ENCODE assay signal across 14 cellular contexts in the genomic region with DNA sequence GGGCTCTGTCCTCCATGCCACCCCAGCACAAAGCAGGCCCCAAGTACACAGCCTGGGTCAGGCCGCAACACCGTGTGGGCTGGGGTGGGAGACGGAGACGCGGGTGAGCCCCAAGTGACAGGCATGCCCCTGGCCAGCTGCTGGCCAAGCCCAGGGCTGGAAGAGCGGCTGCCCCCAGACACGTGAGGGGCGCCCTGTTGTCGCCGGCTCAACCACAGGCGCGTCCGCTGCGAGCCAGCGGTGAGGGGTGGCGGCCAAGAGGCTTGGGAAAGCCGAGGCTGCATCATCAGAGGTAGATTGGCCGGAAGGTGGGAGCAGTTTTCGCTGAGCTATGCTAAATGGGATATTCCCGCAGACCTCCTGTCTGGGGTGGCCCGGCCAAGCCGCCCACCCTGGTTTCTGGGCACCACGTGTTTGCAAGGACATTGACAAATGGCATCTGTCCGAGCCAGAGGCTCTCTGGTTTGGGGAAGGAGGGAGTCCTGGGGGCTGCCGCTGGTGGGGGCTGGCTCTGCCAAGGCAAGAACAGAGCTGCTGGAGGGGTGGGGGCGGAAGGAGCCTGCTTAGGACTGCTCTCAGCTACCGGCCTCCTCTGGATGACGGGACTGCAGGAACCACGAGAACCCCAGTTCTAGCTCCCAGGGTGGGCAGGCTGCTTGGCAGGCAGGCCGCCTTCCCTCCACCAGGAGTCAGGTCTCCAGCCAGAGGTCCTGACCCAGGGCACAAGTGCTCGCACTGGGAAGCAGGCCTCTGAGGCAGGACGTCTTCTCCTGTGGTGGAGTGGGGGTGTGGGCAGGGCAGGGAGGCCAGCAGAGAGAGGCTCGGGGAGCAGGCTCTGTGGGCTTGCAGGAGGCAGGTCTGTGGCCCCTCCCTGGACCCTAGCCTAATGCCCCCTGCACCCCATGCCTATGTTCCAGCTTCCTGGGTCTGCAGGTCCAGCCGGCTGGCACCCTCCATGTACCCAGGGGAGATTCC. TPM values are rescaled to one million over a fixed set of nuclear protein-coding genes. Genes with fewer than 3 reads are reported as not detected.
A peak's percentile ranks its signal among the peaks of the same experiment; 100 is the strongest.
DNase-seq lines count a peak whose midpoint lies in the region; ATAC-seq, FAIRE-seq and TF ChIP-seq lines count a peak whose summit lies in the region.
"Had no signal": no experiment of that assay in that cellular context is flagged by ENCODE, and none has a peak within 500 bp of the region (broad histone marks: within the 10 kb centered on the region; RNA-seq: fewer than 3 reads in every experiment).

No MANE protein-coding gene starts in this region.

- H3K56ac ChIP-seq in IMR-90 (ENCODE audit: extremely low read depth, insufficient read depth, low read length) = no peak overlapping the region

- no peak overlapping the region for H4K8ac ChIP-seq in IMR-90 (ENCODE audit: low read depth in 2 of 2, low read length in 2 of 2)

- H4K5ac ChIP-seq in IMR-90 (ENCODE audit: low read depth, low read length) = no peak overlapping the region

- in situ Hi-C loops in IMR-90 (cut with MboI; ENCODE audit: low sequenced_read_pairs) = no loop called here

- intact Hi-C loops in IMR-90 (cut with micrococcal nuclease) = no loop called here

- WGBS in IMR-90 (ENCODE audit: extremely low coverage in 2 of 2, insufficient read length in 1 of 2), 2 experiments = 71% methylated on average over 19 of the region's 34 CpGs; no CpG with 5 or more reads in 1 of the 2 experiments

- no peak overlapping the region for H3K27ac ChIP-seq in IMR-90 (ENCODE audit: insufficient read depth, low read length)
- H3K27ac ChIP-seq: left lung, prostate gland, tibial artery had no signal

- no peaks in the 10 kb centered on the region for H4K20me1 ChIP-seq in IMR-90 (ENCODE audit: insufficient read depth, low read length)

- H3K18ac ChIP-seq in IMR-90 (ENCODE audit: low read depth, low read length) = no peak overlapping the region

- H3K79me1 ChIP-seq in IMR-90 (ENCODE audit: low read depth in 1 of 2, low read length in 2 of 2) = no peaks in the 10 kb centered on the region

- dilution Hi-C loops in IMR-90 (cut with HindIII; ENCODE audit: low sequenced_read_pairs, unreplicated experiment) = no loop called here

- H3K4me3 ChIP-seq in IMR-90 (ENCODE audit: insufficient read depth, low read depth, low read length) = no peak overlapping the region
- H3K4me3 ChIP-seq: left lung, prostate gland, tibial artery had no signal

- no peaks in the 10 kb centered on the region for H3K9me1 ChIP-seq in IMR-90 (ENCODE audit: insufficient read depth, low read length)

- H3K4ac ChIP-seq in IMR-90 (ENCODE audit: low read depth, low read length) = no peak overlapping the region

- no peak overlapping the region for H4K91ac ChIP-seq in IMR-90 (ENCODE audit: insufficient read depth, low read depth, low read length)

- H3K4me1 ChIP-seq in IMR-90 (ENCODE audit: control insufficient read depth, insufficient read depth, low read length) = no peaks in the 10 kb centered on the region
- H3K4me1 ChIP-seq: prostate gland had no signal

- H3K27me3 ChIP-seq in IMR-90 (ENCODE audit: control insufficient read depth, insufficient read depth, low read length) = peaks cover 24% of the 10 kb centered on the region

- H3K36me3 Mint-ChIP-seq in activated naive CD8-positive, alpha-beta T cell treated with anti-CD3 and anti-CD28 coated beads, Interleukin-2, amount 10 ng/mL, durations not matched to agents 7 days and 5 days = peaks cover 32% of the 10 kb centered on the region
- H3K36me3 Mint-ChIP-seq in natural killer cell treated with Interleukin-12 subunit alpha and Interleukin-12 subunit beta and Interleukin-15 and Interleukin-18, amount 100 ng/mL, for 72 hours = no peaks in the 10 kb centered on the region

- no TSS peak for BruUV-seq in IMR-90 (replicated peaks; lab: Mats Ljungman, UMichigan)

- CTCF ChIA-PET in IMR-90 (lab: Yijun Ruan, JAX) = no interaction called here

- no peak for TF ChIP-seq RAD21 in IMR-90 (IDR thresholded peaks at IDR 0.05; ENCODE audit: low read length)

- H3K14ac ChIP-seq in IMR-90 (replicated peaks; ENCODE audit: low read depth, low read length) = no peak overlapping the region

- no peak for ATAC-seq in IMR-90 (ENCODE audit: low read depth)
- no peak for ATAC-seq in activated naive CD8-positive, alpha-beta T cell treated with anti-CD3 and anti-CD28 coated beads, Interleukin-2, amount 10 ng/mL, durations not matched to agents 7 days and 5 days (ENCODE audit: low read depth)
- peak; percentile 7 to 43 for ATAC-seq in natural killer cell treated with Interleukin-12 subunit alpha and Interleukin-12 subunit beta and Interleukin-15 and Interleukin-18, amount 100 ng/mL, for 72 hours
- ATAC-seq in GM21447 (IDR thresholded peaks at IDR 0.05; ENCODE audit: unreplicated experiment) = no peak
- ATAC-seq: left lung had no signal

- H2BK20ac ChIP-seq in IMR-90 (ENCODE audit: low read depth, low read length) = no peak overlapping the region

- H3K9ac ChIP-seq in IMR-90 (ENCODE audit: low read depth, low read length) = no peak overlapping the region

- H3K4me2 ChIP-seq in IMR-90 (ENCODE audit: low read depth, low read length) = no peak overlapping the region

- peak overlapping the region; percentile 78 for H3K27ac Mint-ChIP-seq in activated naive CD8-positive, alpha-beta T cell treated with anti-CD3 and anti-CD28 coated beads, Interleukin-2, amount 10 ng/mL, durations not matched to agents 7 days and 5 days
- peak overlapping the region in 1 of 2 donors; percentile 23 for H3K27ac Mint-ChIP-seq in natural killer cell treated with Interleukin-12 subunit alpha and Interleukin-12 subunit beta and Interleukin-15 and Interleukin-18, amount 100 ng/mL, for 72 hours

- FAIRE-seq in GM19239 (lab: Jason Lieb, UNC) = no peak

- no peak overlapping the region for H2BK5ac ChIP-seq in IMR-90 (ENCODE audit: low read depth, low read length, poor library complexity, severe bottlenecking)

- no peak overlapping the region for H2AFZ ChIP-seq in IMR-90 (replicated peaks; ENCODE audit: low read length, poor library complexity)

- no peak overlapping the region for H3K23ac ChIP-seq in IMR-90 (ENCODE audit: low read depth, low read length)

- no peak overlapping the region for H2BK120ac ChIP-seq in IMR-90 (ENCODE audit: low read depth, low read length)

- DNase-seq in CD1c-positive myeloid dendritic cell (ENCODE audit: extremely low spot score) = peak; percentile 37
- DNase-seq in IMR-90 = no peak
- peak; percentile 47 for DNase-seq in activated naive CD8-positive, alpha-beta T cell treated with anti-CD3 and anti-CD28 coated beads, Interleukin-2, amount 10 ng/mL, durations not matched to agents 7 days and 5 days
- DNase-seq in natural killer cell treated with Interleukin-12 subunit alpha and Interleukin-12 subunit beta and Interleukin-15 and Interleukin-18, amount 100 ng/mL, for 72 hours (ENCODE audit: low spot score) = no peak
- DNase-seq in GM19239 (ENCODE audit: insufficient read length, low spot score) = no peak
- no peak for DNase-seq in HuH-7.5 (ENCODE audit: low spot score)
- DNase-seq in NCI-H2107 treated with DMSO at 0.1 percent for 48 hours (lab: John Stamatoyannopoulos, UW; ENCODE audit: unreplicated experiment) = no peak
- DNase-seq: cerebellar nuclear complex, NCI-H146, tibial artery had no signal

- TF ChIP-seq CTCF in IMR-90 (conservative IDR thresholded peaks at IDR 0.05; ENCODE audit: low read depth, low read length) = no peak

- no peak for TF ChIP-seq POLR2A in IMR-90 (IDR thresholded peaks at IDR 0.05; ENCODE audit: low read depth, low read length)

- no peaks in the 10 kb centered on the region for H3K9me3 ChIP-seq in IMR-90 (ENCODE audit: control insufficient read depth, insufficient read depth, low read length)
- H3K9me3 ChIP-seq: left lung, prostate gland, tibial artery had no signal

- peaks cover 34% of the 10 kb centered on the region for H3K4me1 Mint-ChIP-seq in activated naive CD8-positive, alpha-beta T cell treated with anti-CD3 and anti-CD28 coated beads, Interleukin-2, amount 10 ng/mL, durations not matched to agents 7 days and 5 days
- peaks cover 26 to 30% of the 10 kb centered on the region in 2 donors for H3K4me1 Mint-ChIP-seq in natural killer cell treated with Interleukin-12 subunit alpha and Interleukin-12 subunit beta and Interleukin-15 and Interleukin-18, amount 100 ng/mL, for 72 hours (ENCODE audit: low read depth in 2 of 2)

- no peak overlapping the region for H2AK5ac ChIP-seq in IMR-90 (ENCODE audit: low read depth, low read length)

- H2BK15ac ChIP-seq in IMR-90 (ENCODE audit: low read depth, low read length) = no peak overlapping the region

- peak overlapping the region; percentile 75 for H3K4me3 Mint-ChIP-seq in activated naive CD8-positive, alpha-beta T cell treated with anti-CD3 and anti-CD28 coated beads, Interleukin-2, amount 10 ng/mL, durations not matched to agents 7 days and 5 days
- H3K4me3 Mint-ChIP-seq in natural killer cell treated with Interleukin-12 subunit alpha and Interleukin-12 subunit beta and Interleukin-15 and Interleukin-18, amount 100 ng/mL, for 72 hours = peak overlapping the region; percentile 20

- H3K27me3 Mint-ChIP-seq in activated naive CD8-positive, alpha-beta T cell treated with anti-CD3 and anti-CD28 coated beads, Interleukin-2, amount 10 ng/mL, durations not matched to agents 7 days and 5 days = peaks cover 5% of the 10 kb centered on the region
- peaks cover 0 to 3% of the 10 kb centered on the region in 2 donors for H3K27me3 Mint-ChIP-seq in natural killer cell treated with Interleukin-12 subunit alpha and Interleukin-12 subunit beta and Interleukin-15 and Interleukin-18, amount 100 ng/mL, for 72 hours

- POLR2A ChIA-PET in IMR-90 (lab: Charles Lee; ENCODE audit: unreplicated experiment) = no interaction called here
- POLR2A ChIA-PET in activated naive CD8-positive, alpha-beta T cell treated with anti-CD3 and anti-CD28 coated beads, Interleukin-2, amount 10 ng/mL, durations not matched to agents 7 days and 5 days (lab: Charles Lee) = interaction anchor here (0.8 to 6.4 kb wide), 5 partner anchors 9 to 39 kb away, joined by 3 to 68 read pairs (median 12); partner anchors contain the start of gene LSP1

- no peak overlapping the region for H2AK9ac ChIP-seq in IMR-90 (replicated peaks; ENCODE audit: low read depth, low read length, poor library complexity)

- no peaks in the 10 kb centered on the region for H3K36me3 ChIP-seq in IMR-90 (ENCODE audit: control insufficient read depth, insufficient read depth, low read length)
- H3K36me3 ChIP-seq: prostate gland had no signal

- H3K9me3 Mint-ChIP-seq in activated naive CD8-positive, alpha-beta T cell treated with anti-CD3 and anti-CD28 coated beads, Interleukin-2, amount 10 ng/mL, durations not matched to agents 7 days and 5 days = peaks cover 3% of the 10 kb centered on the region
- peaks cover 3% of the 10 kb centered on the region for H3K9me3 Mint-ChIP-seq in natural killer cell treated with Interleukin-12 subunit alpha and Interleukin-12 subunit beta and Interleukin-15 and Interleukin-18, amount 100 ng/mL, for 72 hours
- H3K9me3 Mint-ChIP-seq: T-helper 1 cell treated with Interleukin-12 subunit alpha and Interleukin-12 subunit beta and Interleukin-4 antibody, amounts not matched to agents 30 μg/mL and 1 μg/mL, for 36 hours had no signal

RNA-seq across cellular contexts. Expression of gene PRR33, which starts 0.6 kb away (rescaled TPM):
- not detected in 2 replicates for total RNA-seq in IMR-90 (2012; rRNA removed)
- not detected in 2 replicates for polyA plus RNA-seq in IMR-90 (2012; rRNA removed)
- not detected in 2 replicates for polyA plus RNA-seq in IMR-90 (2012; cell fraction: cytosol; rRNA removed)
- polyA plus RNA-seq in IMR-90 (2012; cell fraction: nucleus; rRNA removed; ENCODE audit: low replicate concordance) = not detected in 2 replicates
- not detected for total RNA-seq in activated naive CD8-positive, alpha-beta T cell treated with anti-CD3 and anti-CD28 coated beads, Interleukin-2, amount 10 ng/mL, durations not matched to agents 7 days and 5 days
- not detected for total RNA-seq in natural killer cell treated with Interleukin-12 subunit alpha and Interleukin-12 subunit beta and Interleukin-15 and Interleukin-18, amount 100 ng/mL, for 72 hours
- total RNA-seq: left lung had no signal

RNA-seq across cellular contexts. Expression of gene TNNT3, which starts 28.4 kb away (rescaled TPM):
- not detected in 2 replicates for total RNA-seq in IMR-90 (2012; rRNA removed)
- not detected in 2 replicates for polyA plus RNA-seq in IMR-90 (2012; rRNA removed)
- not detected in 2 replicates for polyA plus RNA-seq in IMR-90 (2012; cell fraction: cytosol; rRNA removed)
- polyA plus RNA-seq in IMR-90 (2012; cell fraction: nucleus; rRNA removed; ENCODE audit: low replicate concordance) = not detected in 2 replicates
- total RNA-seq in activated naive CD8-positive, alpha-beta T cell treated with anti-CD3 and anti-CD28 coated beads, Interleukin-2, amount 10 ng/mL, durations not matched to agents 7 days and 5 days = 10 to 100 TPM; 13.7 to 16.7 TPM
- total RNA-seq in natural killer cell treated with Interleukin-12 subunit alpha and Interleukin-12 subunit beta and Interleukin-15 and Interleukin-18, amount 100 ng/mL, for 72 hours = under 1 TPM in 1 of 2 donors, not detected in 1; 0.33 TPM

RNA-seq across cellular contexts. Expression of gene LSP1, which starts 38.3 kb away (rescaled TPM):
- total RNA-seq in IMR-90 (2012; rRNA removed) = not detected in 2 replicates
- polyA plus RNA-seq in IMR-90 (2012; rRNA removed) = 0.11 TPM in 1 of 2 replicates, not detected in the other
- polyA plus RNA-seq in IMR-90 (2012; cell fraction: cytosol; rRNA removed) = 0.04 and 0.13 TPM in 2 replicates
- polyA plus RNA-seq in IMR-90 (2012; cell fraction: nucleus; rRNA removed; ENCODE audit: low replicate concordance) = 0.48 TPM in 1 of 2 replicates, not detected in the other
- total RNA-seq in activated naive CD8-positive, alpha-beta T cell treated with anti-CD3 and anti-CD28 coated beads, Interleukin-2, amount 10 ng/mL, durations not matched to agents 7 days and 5 days = 100 to 1,000 TPM; 438 to 453 TPM
- 100 to 1,000 TPM; 240 to 358 TPM for total RNA-seq in natural killer cell treated with Interleukin-12 subunit alpha and Interleukin-12 subunit beta and Interleukin-15 and Interleukin-18, amount 100 ng/mL, for 72 hours

RNA-seq across cellular contexts. Expression of gene TNNI2, which starts 52.4 kb away (rescaled TPM):
- total RNA-seq in IMR-90 (2012; rRNA removed) = not detected in 2 replicates
- polyA plus RNA-seq in IMR-90 (2012; rRNA removed) = not detected in 2 replicates
- polyA plus RNA-seq in IMR-90 (2012; cell fraction: cytosol; rRNA removed) = not detected in 2 replicates
- 0.25 TPM in 1 of 2 replicates, not detected in the other for polyA plus RNA-seq in IMR-90 (2012; cell fraction: nucleus; rRNA removed; ENCODE audit: low replicate concordance)
- under 1 TPM in 1 of 2 experiments, not detected in 1; 0.67 TPM for total RNA-seq in activated naive CD8-positive, alpha-beta T cell treated with anti-CD3 and anti-CD28 coated beads, Interleukin-2, amount 10 ng/mL, durations not matched to agents 7 days and 5 days
- 1 to 10 TPM in 1 of 2 donors, not detected in 1; 1.4 TPM for total RNA-seq in natural killer cell treated with Interleukin-12 subunit alpha and Interleukin-12 subunit beta and Interleukin-15 and Interleukin-18, amount 100 ng/mL, for 72 hours

RNA-seq across cellular contexts. Expression of gene MRPL23, which starts 56.0 kb away (rescaled TPM):
- 114 and 133 TPM in 2 replicates for total RNA-seq in IMR-90 (2012; rRNA removed)
- 68.4 and 93.0 TPM in 2 replicates for polyA plus RNA-seq in IMR-90 (2012; rRNA removed)
- 178 and 245 TPM in 2 replicates for polyA plus RNA-seq in IMR-90 (2012; cell fraction: cytosol; rRNA removed)
- 76.2 and 83.6 TPM in 2 replicates for polyA plus RNA-seq in IMR-90 (2012; cell fraction: nucleus; rRNA removed; ENCODE audit: low replicate concordance)
- 10 to 100 TPM; 76.2 to 77.7 TPM for total RNA-seq in activated naive CD8-positive, alpha-beta T cell treated with anti-CD3 and anti-CD28 coated beads, Interleukin-2, amount 10 ng/mL, durations not matched to agents 7 days and 5 days
- 10 to 100 TPM; 81.3 to 89.7 TPM for total RNA-seq in natural killer cell treated with Interleukin-12 subunit alpha and Interleukin-12 subunit beta and Interleukin-15 and Interleukin-18, amount 100 ng/mL, for 72 hours

Comparison
In these comparisons a context has a peak if more than half of its experiments do, and no peak if none do; other contexts are left out.
1. DNase-seq: peak in CD1c-positive myeloid dendritic cell (single experiment) and activated naive CD8-positive, alpha-beta T cell treated with anti-CD3 and anti-CD28 coated beads, Interleukin-2, amount 10 ng/mL, durations not matched to agents 7 days and 5 days (single experiment); none in IMR-90 (single experiment), natural killer cell treated with Interleukin-12 subunit alpha and Interleukin-12 subunit beta and Interleukin-15 and Interleukin-18, amount 100 ng/mL, for 72 hours (single experiment), GM19239 (single experiment), HuH-7.5 (single experiment) and NCI-H2107 treated with DMSO at 0.1 percent for 48 hours (single experiment).
2. ATAC-seq: peak in natural killer cell treated with Interleukin-12 subunit alpha and Interleukin-12 subunit beta and Interleukin-15 and Interleukin-18, amount 100 ng/mL, for 72 hours (2 of 2); none in IMR-90 (single experiment), activated naive CD8-positive, alpha-beta T cell treated with anti-CD3 and anti-CD28 coated beads, Interleukin-2, amount 10 ng/mL, durations not matched to agents 7 days and 5 days (single experiment) and GM21447 (single experiment).
3. RNA of gene TNNT3, which starts 28.4 kb away (total RNA-seq): 13.7 to 16.7 TPM in activated naive CD8-positive, alpha-beta T cell treated with anti-CD3 and anti-CD28 coated beads, Interleukin-2, amount 10 ng/mL, durations not matched to agents 7 days and 5 days; 0.33 TPM in natural killer cell treated with Interleukin-12 subunit alpha and Interleukin-12 subunit beta and Interleukin-15 and Interleukin-18, amount 100 ng/mL, for 72 hours and not detected in IMR-90; every median in the first group is over 10 times any median in the second.
4. RNA of gene LSP1, which starts 38.3 kb away (total RNA-seq): 438 to 453 TPM in activated naive CD8-positive, alpha-beta T cell treated with anti-CD3 and anti-CD28 coated beads, Interleukin-2, amount 10 ng/mL, durations not matched to agents 7 days and 5 days and 240 to 358 TPM in natural killer cell treated with Interleukin-12 subunit alpha and Interleukin-12 subunit beta and Interleukin-15 and Interleukin-18, amount 100 ng/mL, for 72 hours; not detected in IMR-90; every median in the first group is over 100 times any median in the second.